ENCODE assay signal across 34 cellular contexts in the genomic region with DNA sequence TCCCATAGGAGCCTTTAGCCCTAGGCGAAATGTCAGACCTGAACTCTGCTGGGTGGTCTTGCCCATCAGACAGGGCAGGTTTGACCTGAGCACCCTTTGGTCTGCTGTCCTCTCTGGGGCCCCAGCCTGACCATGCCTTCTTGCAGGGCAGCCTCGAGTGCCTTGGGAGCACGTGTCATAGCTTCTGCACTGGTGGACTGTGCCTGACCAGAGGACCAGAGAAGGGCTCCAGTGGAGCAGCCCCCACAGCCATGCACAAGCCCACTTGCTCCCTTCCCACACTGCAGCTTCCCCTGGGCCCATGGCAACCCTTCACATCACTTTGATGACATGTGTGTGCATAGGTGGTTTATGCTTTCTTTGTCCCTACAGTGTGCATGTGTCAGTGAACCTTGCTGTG.
"Had no signal": no experiment of that assay in that cellular context is flagged by ENCODE, and none has a peak within 500 bp of the region (broad histone marks: within the 10 kb centered on the region; RNA-seq: fewer than 3 reads in every experiment).

No MANE protein-coding gene starts in this region.

- H3K27me3 Mint-ChIP-seq: activated B cell treated with CpG ODN at 0.5 μM for 24 hours; activated CD4-positive, alpha-beta T cell treated with anti-CD3 and anti-CD28 coated beads, Interleukin-2, amount 10 ng/mL, durations not matched to agents 24 days and 14 days; activated CD8-positive, alpha-beta T cell treated with anti-CD3 and anti-CD28 coated beads for 36 hours; activated naive CD4-positive, alpha-beta T cell treated with anti-CD3 and anti-CD28 coated beads, Interleukin-2, amount 10 ng/mL, durations not matched to agents 7 days and 5 days; activated naive CD4-positive, alpha-beta T cell treated with anti-CD3 and anti-CD28 coated beads, Interleukin-2, amount 50 U/mL, for 24 hours; activated naive CD8-positive, alpha-beta T cell; activated naive CD8-positive, alpha-beta T cell treated with anti-CD3 and anti-CD28 coated beads, Interleukin-2, amount 10 ng/mL, durations not matched to agents 7 days and 5 days; activated naive CD8-positive, alpha-beta T cell treated with anti-CD3 and anti-CD28 coated beads, Interleukin-2, amount 50 U/mL, for 24 hours; central memory CD8-positive, alpha-beta T cell; T-cell; T-helper 17 cell had no signal

- H3K4me3 Mint-ChIP-seq: activated B cell treated with CpG ODN at 0.5 μM for 24 hours; activated CD4-positive, alpha-beta memory T cell treated with anti-CD3 and anti-CD28 coated beads for 36 hours; activated CD4-positive, alpha-beta T cell treated with anti-CD3 and anti-CD28 coated beads, Interleukin-2, amount 10 ng/mL, durations not matched to agents 24 days and 14 days; activated CD8-positive, alpha-beta T cell treated with anti-CD3 and anti-CD28 coated beads for 36 hours; activated naive CD4-positive, alpha-beta T cell treated with anti-CD3 and anti-CD28 coated beads, Interleukin-2, amount 10 ng/mL, durations not matched to agents 7 days and 5 days; activated naive CD4-positive, alpha-beta T cell treated with anti-CD3 and anti-CD28 coated beads, Interleukin-2, amount 50 U/mL, for 24 hours; activated naive CD8-positive, alpha-beta T cell; activated naive CD8-positive, alpha-beta T cell treated with anti-CD3 and anti-CD28 coated beads, Interleukin-2, amount 10 ng/mL, durations not matched to agents 7 days and 5 days; activated naive CD8-positive, alpha-beta T cell treated with anti-CD3 and anti-CD28 coated beads, Interleukin-2, amount 50 U/mL, for 24 hours; brain; central memory CD8-positive, alpha-beta T cell; T-cell; T-helper 17 cell; T-helper 2 cell treated with Interferon-gamma antibody and Interleukin-4, amounts not matched to agents 5 μg/mL and 100 μg/mL, for 36 hours had no signal

- H3K27ac ChIP-seq: ascending aorta, cardiac muscle cell, VCaP had no signal

- H3K27ac Mint-ChIP-seq: activated B cell treated with CpG ODN at 0.5 μM for 24 hours; activated CD4-positive, alpha-beta memory T cell treated with anti-CD3 and anti-CD28 coated beads for 36 hours; activated CD4-positive, alpha-beta T cell treated with anti-CD3 and anti-CD28 coated beads, Interleukin-2, amount 10 ng/mL, durations not matched to agents 24 days and 14 days; activated CD8-positive, alpha-beta T cell treated with anti-CD3 and anti-CD28 coated beads for 36 hours; activated naive CD4-positive, alpha-beta T cell treated with anti-CD3 and anti-CD28 coated beads, Interleukin-2, amount 10 ng/mL, durations not matched to agents 7 days and 5 days; activated naive CD4-positive, alpha-beta T cell treated with anti-CD3 and anti-CD28 coated beads, Interleukin-2, amount 50 U/mL, for 24 hours; activated naive CD8-positive, alpha-beta T cell; activated naive CD8-positive, alpha-beta T cell treated with anti-CD3 and anti-CD28 coated beads, Interleukin-2, amount 10 ng/mL, durations not matched to agents 7 days and 5 days; activated naive CD8-positive, alpha-beta T cell treated with anti-CD3 and anti-CD28 coated beads, Interleukin-2, amount 50 U/mL, for 24 hours; activated T-helper 2 cell treated with anti-CD3 and anti-CD28 coated beads, Interferon-gamma antibody, Interleukin-2, Interleukin-4, amounts not matched to agents 10 μg/mL and 5 μg/mL and 100 μg/mL, durations not matched to agents 14 hours and 24 hours and 36 hours; brain; T-cell; T-helper 17 cell; T-helper 2 cell treated with Interferon-gamma antibody and Interleukin-4, amounts not matched to agents 5 μg/mL and 100 μg/mL, for 36 hours had no signal

- H3K36me3 ChIP-seq: ascending aorta, cardiac muscle cell had no signal

- H3K36me3 Mint-ChIP-seq: activated CD4-positive, alpha-beta memory T cell treated with anti-CD3 and anti-CD28 coated beads for 36 hours; activated naive CD4-positive, alpha-beta T cell treated with anti-CD3 and anti-CD28 coated beads, Interleukin-2, amount 10 ng/mL, durations not matched to agents 7 days and 5 days; activated naive CD4-positive, alpha-beta T cell treated with anti-CD3 and anti-CD28 coated beads, Interleukin-2, amount 50 U/mL, for 24 hours; activated naive CD8-positive, alpha-beta T cell; activated naive CD8-positive, alpha-beta T cell treated with anti-CD3 and anti-CD28 coated beads, Interleukin-2, amount 10 ng/mL, durations not matched to agents 7 days and 5 days; brain; T-cell had no signal

- H3K9me3 ChIP-seq: ascending aorta had no signal

- H3K4me3 ChIP-seq: ascending aorta, cardiac muscle cell had no signal

- DNase-seq: activated B cell treated with CpG ODN at 0.5 μM for 24 hours; activated CD4-positive, alpha-beta memory T cell treated with anti-CD3 and anti-CD28 coated beads for 36 hours; activated CD4-positive, alpha-beta T cell treated with anti-CD3 and anti-CD28 coated beads for 4 hours; activated CD4-positive, alpha-beta T cell treated with anti-CD3 and anti-CD28 coated beads, Interleukin-2, amount 10 ng/mL, durations not matched to agents 24 days and 14 days; activated CD4-positive, alpha-beta T cell treated with anti-CD3 and anti-CD28 coated beads, Interleukin-2, amount 50 U/mL, for 1 hour; activated CD4-positive, alpha-beta T cell treated with anti-CD3 and anti-CD28 coated beads, Interleukin-2, amount 50 U/mL, for 4 hours; activated CD4-positive, CD25-positive, alpha-beta regulatory T cell treated with anti-CD3 and anti-CD28 coated beads, Interleukin-2, amount 50 U/mL, for 72 hours; activated CD8-positive, alpha-beta memory T cell treated with anti-CD3 and anti-CD28 coated beads, Interleukin-2, amount 50 U/mL, for 4 hours; activated CD8-positive, alpha-beta T cell treated with anti-CD3 and anti-CD28 coated beads for 36 hours; activated effector memory CD4-positive, alpha-beta T cell treated with Interleukin-2 at 50 U/mL for 16 hours; activated gamma-delta T cell; activated naive CD4-positive, alpha-beta T cell treated with anti-CD3 and anti-CD28 coated beads, Interleukin-2, amount 10 ng/mL, durations not matched to agents 7 days and 5 days; activated naive CD4-positive, alpha-beta T cell treated with Interleukin-2 at 50 U/mL for 16 hours; activated naive CD8-positive, alpha-beta T cell treated with anti-CD3 and anti-CD28 coated beads, Interleukin-2, amount 10 ng/mL, durations not matched to agents 7 days and 5 days; activated naive CD8-positive, alpha-beta T cell treated with anti-CD3 and anti-CD28 coated beads, Interleukin-2, amount 50 U/mL, for 24 hours; activated T-cell treated with anti-CD3 and anti-CD28 coated beads for 4 hours; activated T-cell treated with anti-CD3 and anti-CD28 coated beads, Interleukin-2, amount 50 U/mL, for 1 hour; activated T-cell treated with anti-CD3 and anti-CD28 coated beads, Interleukin-2, amount 50 U/mL, for 48 hours; amygdala; anterior cingulate cortex; caudate nucleus; cerebellar nuclear complex; T-cell; T-helper 17 cell; T-helper 9 cell had no signal

- ATAC-seq: activated CD8-positive, alpha-beta T cell treated with anti-CD3 and anti-CD28 coated beads for 36 hours; activated naive CD8-positive, alpha-beta T cell treated with anti-CD3 and anti-CD28 coated beads, Interleukin-2, amount 50 U/mL, for 24 hours; T-cell; T-helper 17 cell had no signal

- H3K27me3 ChIP-seq: ascending aorta, cardiac muscle cell had no signal

- H3K9me3 Mint-ChIP-seq: activated B cell treated with CpG ODN at 0.5 μM for 24 hours; activated CD4-positive, alpha-beta memory T cell treated with anti-CD3 and anti-CD28 coated beads for 36 hours; activated CD4-positive, alpha-beta T cell treated with anti-CD3 and anti-CD28 coated beads, Interleukin-2, amount 10 ng/mL, durations not matched to agents 24 days and 14 days; activated CD8-positive, alpha-beta T cell treated with anti-CD3 and anti-CD28 coated beads for 36 hours; activated naive CD4-positive, alpha-beta T cell treated with anti-CD3 and anti-CD28 coated beads, Interleukin-2, amount 10 ng/mL, durations not matched to agents 7 days and 5 days; activated naive CD4-positive, alpha-beta T cell treated with anti-CD3 and anti-CD28 coated beads, Interleukin-2, amount 50 U/mL, for 24 hours; activated naive CD8-positive, alpha-beta T cell treated with anti-CD3 and anti-CD28 coated beads, Interleukin-2, amount 10 ng/mL, durations not matched to agents 7 days and 5 days; activated naive CD8-positive, alpha-beta T cell treated with anti-CD3 and anti-CD28 coated beads, Interleukin-2, amount 50 U/mL, for 24 hours; activated T-helper 2 cell treated with anti-CD3 and anti-CD28 coated beads, Interferon-gamma antibody, Interleukin-2, Interleukin-4, amounts not matched to agents 10 μg/mL and 5 μg/mL and 100 μg/mL, durations not matched to agents 14 hours and 24 hours and 36 hours; brain; central memory CD8-positive, alpha-beta T cell; T-cell; T-helper 2 cell treated with Interferon-gamma antibody and Interleukin-4, amounts not matched to agents 5 μg/mL and 100 μg/mL, for 36 hours had no signal

- H3K4me1 Mint-ChIP-seq: activated B cell treated with CpG ODN at 0.5 μM for 24 hours; activated CD4-positive, alpha-beta T cell treated with anti-CD3 and anti-CD28 coated beads, Interleukin-2, amount 10 ng/mL, durations not matched to agents 24 days and 14 days; activated naive CD4-positive, alpha-beta T cell treated with anti-CD3 and anti-CD28 coated beads, Interleukin-2, amount 10 ng/mL, durations not matched to agents 7 days and 5 days; activated naive CD4-positive, alpha-beta T cell treated with anti-CD3 and anti-CD28 coated beads, Interleukin-2, amount 50 U/mL, for 24 hours; activated naive CD8-positive, alpha-beta T cell treated with anti-CD3 and anti-CD28 coated beads, Interleukin-2, amount 10 ng/mL, durations not matched to agents 7 days and 5 days; activated naive CD8-positive, alpha-beta T cell treated with anti-CD3 and anti-CD28 coated beads, Interleukin-2, amount 50 U/mL, for 24 hours; brain; central memory CD8-positive, alpha-beta T cell; T-cell; T-helper 17 cell had no signal

- H3K4me1 ChIP-seq: ascending aorta had no signal
